In genomic region chr16:82220541-82220940, GRCh38 we compare ENCODE assay signal across 14 cellular contexts. TPM values are rescaled to one million over a fixed set of nuclear protein-coding genes. Genes with fewer than 3 reads are reported as not detected.
DNase-seq lines count a peak whose midpoint lies in the region; ATAC-seq, FAIRE-seq and TF ChIP-seq lines count a peak whose summit lies in the region.
"Had no signal": no experiment of that assay in that cellular context is flagged by ENCODE, and none has a peak within 500 bp of the region (broad histone marks: within the 10 kb centered on the region; RNA-seq: fewer than 3 reads in every experiment).

No MANE protein-coding gene starts in this region.

- H3K36me3 Mint-ChIP-seq in stimulated activated effector memory CD8-positive, alpha-beta T cell treated with anti-CD3 and anti-CD28 coated beads, Interleukin-12 subunit alpha, Interleukin-12 subunit beta, amount 100 ng/mL, for 72 hours = no peaks in the 10 kb centered on the region
- H3K36me3 Mint-ChIP-seq in activated naive CD8-positive, alpha-beta T cell treated with anti-CD3 and anti-CD28 coated beads, Interleukin-2, amount 50 U/mL, for 24 hours (ENCODE audit: low read depth) = no peaks in the 10 kb centered on the region

- POLR2A ChIA-PET in HEK293 (lab: Yijun Ruan, JAX) (no interaction called here), H1 (lab: Charles Lee; ENCODE audit: partially characterized antibody) (no interaction called here)

- no peak overlapping the region for H3K4me3 Mint-ChIP-seq in stimulated activated effector memory CD8-positive, alpha-beta T cell treated with anti-CD3 and anti-CD28 coated beads, Interleukin-12 subunit alpha, Interleukin-12 subunit beta, amount 100 ng/mL, for 72 hours
- H3K4me3 Mint-ChIP-seq in activated naive CD8-positive, alpha-beta T cell treated with anti-CD3 and anti-CD28 coated beads, Interleukin-2, amount 50 U/mL, for 24 hours = no peak overlapping the region
- H3K4me3 Mint-ChIP-seq: B cell; CD4-positive, alpha-beta T cell had no signal

- no peaks in the 10 kb centered on the region for H3K4me1 Mint-ChIP-seq in stimulated activated effector memory CD8-positive, alpha-beta T cell treated with anti-CD3 and anti-CD28 coated beads, Interleukin-12 subunit alpha, Interleukin-12 subunit beta, amount 100 ng/mL, for 72 hours
- H3K4me1 Mint-ChIP-seq in activated naive CD8-positive, alpha-beta T cell treated with anti-CD3 and anti-CD28 coated beads, Interleukin-2, amount 50 U/mL, for 24 hours = no peaks in the 10 kb centered on the region
- H3K4me1 Mint-ChIP-seq: B cell had no signal

- H3K79me1 ChIP-seq in H1 (ENCODE audit: low read depth, low read length) = no peaks in the 10 kb centered on the region

- H2BK120ac ChIP-seq in H1 (replicated peaks; ENCODE audit: low read depth, low read length) = no peak overlapping the region

- H2BK12ac ChIP-seq in H1 (ENCODE audit: low read depth, low read length) = 0 out of 2 replicates have a peak overlapping the region, but pooled peaks have one; percentile 11

- H3K27me3 ChIP-seq in H1 (replicated peaks in 1 of 4; ENCODE audit: control insufficient read depth in 3 of 4, extremely low read depth in 1 of 4, insufficient read depth in 3 of 4, low read length in 3 of 4) = no peaks in the 10 kb centered on the region

- H4K20me1 ChIP-seq in H1 (replicated peaks in 1 of 2; ENCODE audit: control insufficient read depth in 1 of 2, insufficient read depth in 2 of 2, low read length in 2 of 2) = peaks cover 0 to 7% of the 10 kb centered on the region in 2 experiments

- no peak overlapping the region for H2BK20ac ChIP-seq in H1 (ENCODE audit: low read length)

- H3K27me3 Mint-ChIP-seq in activated naive CD8-positive, alpha-beta T cell treated with anti-CD3 and anti-CD28 coated beads, Interleukin-2, amount 50 U/mL, for 24 hours = peaks cover 2% of the 10 kb centered on the region

- no peak for TF ChIP-seq RAD21 in H1 (IDR thresholded peaks at IDR 0.05 in 1 of 2, conservative IDR thresholded peaks at IDR 0.05 in 1 of 2; ENCODE audit: low read depth in 2 of 2, low read length in 2 of 2)

- 85% methylated on average over 4 of the region's 4 CpGs; no CpG with 5 or more reads in 1 of the 2 experiments for WGBS in H1 (ENCODE audit: extremely low coverage in 1 of 2, insufficient coverage in 1 of 2, insufficient read length in 1 of 2, insufficient replicate concordance in 2 of 2, low coverage in 1 of 2, low lambda C conversion rate in 2 of 2, missing lambda C conversion rate in 1 of 2), 2 experiments

- H3K36me3 ChIP-seq in HEK293 (ENCODE audit: control insufficient read depth in 2 of 2, insufficient read depth in 1 of 2, low read length in 2 of 2) (no peaks in the 10 kb centered on the region), H1 (ENCODE audit: control insufficient read depth in 2 of 4, insufficient read depth in 4 of 4, low read length in 3 of 4) (no peaks in the 10 kb centered on the region)

- no peaks in the 10 kb centered on the region for H3K79me2 ChIP-seq in H1 (ENCODE audit: control insufficient read depth in 1 of 2, insufficient read depth in 2 of 2, low read length in 2 of 2)

- H3K27ac Mint-ChIP-seq in stimulated activated effector memory CD8-positive, alpha-beta T cell treated with anti-CD3 and anti-CD28 coated beads, Interleukin-12 subunit alpha, Interleukin-12 subunit beta, amount 100 ng/mL, for 72 hours = no peak overlapping the region
- no peak overlapping the region for H3K27ac Mint-ChIP-seq in activated naive CD8-positive, alpha-beta T cell treated with anti-CD3 and anti-CD28 coated beads, Interleukin-2, amount 50 U/mL, for 24 hours
- H3K27ac Mint-ChIP-seq: B cell; CD4-positive, alpha-beta T cell had no signal

- H3K4me1 ChIP-seq in HEK293 (ENCODE audit: control insufficient read depth, insufficient read depth, low read length) (no peaks in the 10 kb centered on the region), H1 (replicated peaks in 1 of 4; ENCODE audit: control insufficient read depth in 3 of 4, insufficient read depth in 4 of 4, low read length in 3 of 4) (no peaks in the 10 kb centered on the region)

- FAIRE-seq in GM12891 (lab: Jason Lieb, UNC) (peak; percentile 77), H1 (lab: Jason Lieb, UNC) (no peak)

- H3K4me2 ChIP-seq in H1 (ENCODE audit: insufficient read depth in 1 of 2, low read depth in 2 of 2, low read length in 2 of 2) = no peak overlapping the region

- no peaks in the 10 kb centered on the region for H3K9me3 Mint-ChIP-seq in stimulated activated effector memory CD8-positive, alpha-beta T cell treated with anti-CD3 and anti-CD28 coated beads, Interleukin-12 subunit alpha, Interleukin-12 subunit beta, amount 100 ng/mL, for 72 hours
- H3K9me3 Mint-ChIP-seq in activated naive CD8-positive, alpha-beta T cell treated with anti-CD3 and anti-CD28 coated beads, Interleukin-2, amount 50 U/mL, for 24 hours = no peaks in the 10 kb centered on the region
- H3K9me3 Mint-ChIP-seq: CD4-positive, alpha-beta T cell had no signal

- peak overlapping the region; percentile 79; the same call in 1 of the 2 replicates for H2AK5ac ChIP-seq in H1 (ENCODE audit: low read depth, low read length)

- DNase-seq in GM12891 (ENCODE audit: insufficient read length, low spot score) (no peak), H1 (ENCODE audit: low read depth in 1 of 2, low spot score in 2 of 2) (no peak)
- no peak for DNase-seq in stimulated activated effector memory CD8-positive, alpha-beta T cell treated with anti-CD3 and anti-CD28 coated beads, Interleukin-12 subunit alpha, Interleukin-12 subunit beta, amount 100 ng/mL, for 72 hours (ENCODE audit: low spot score in 2 of 2)
- DNase-seq in stimulated activated naive CD4-positive, alpha-beta T cell treated with Interleukin-2 at 50 U/mL for 16 hours (lab: John Stamatoyannopoulos, UW) = no peak
- DNase-seq in activated naive CD8-positive, alpha-beta T cell treated with anti-CD3 and anti-CD28 coated beads, Interleukin-2, amount 50 U/mL, for 24 hours = no peak
- DNase-seq: ACHN; C1 segment of cervical spinal cord; Calu3; CD4-positive, alpha-beta T cell; DMS 273 treated with DMSO at 0.1 percent for 48 hours; HCEC 1CT had no signal

- H3K18ac ChIP-seq in H1 (ENCODE audit: extremely low read depth, low read length) = no peak overlapping the region

- no peak overlapping the region for H2AFZ ChIP-seq in H1 (ENCODE audit: low read length)

- H3K4me3 ChIP-seq in HEK293 (ENCODE audit: low read depth, low read length) (no peak overlapping the region), H1 (ENCODE audit: extremely low read depth in 1 of 4, insufficient read depth in 2 of 4, low read depth in 3 of 4, low read length in 4 of 4) (no peak overlapping the region)

- TF ChIP-seq POLR2A in GM12891 (IDR thresholded peaks at IDR 0.05; ENCODE audit: low read depth, low read length) = no peak
- no peak for TF ChIP-seq POLR2A in H1 (IDR thresholded peaks at IDR 0.05; ENCODE audit: control extremely low read depth in 1 of 2, low read depth in 2 of 2, low read length in 2 of 2)

- no peak for TF ChIP-seq CTCF in HEK293 (tag by site-specific recombination; IDR thresholded peaks at IDR 0.05)
- no peak for TF ChIP-seq CTCF in H1 (IDR thresholded peaks at IDR 0.05; ENCODE audit: control extremely low read depth in 1 of 3, insufficient read depth in 1 of 3, low read depth in 1 of 3, low read length in 3 of 3)

- 0 out of 2 replicates have a peak overlapping the region, but pooled peaks have one; percentile 51 for H4K8ac ChIP-seq in H1 (ENCODE audit: extremely low read depth, insufficient read depth, low read length)

- no peak overlapping the region for H4K5ac ChIP-seq in H1 (ENCODE audit: insufficient read length, low read depth, low read length)

- ATAC-seq in stimulated activated effector memory CD8-positive, alpha-beta T cell treated with anti-CD3 and anti-CD28 coated beads, Interleukin-12 subunit alpha, Interleukin-12 subunit beta, amount 100 ng/mL, for 72 hours = peak; percentile 11
- ATAC-seq in GM21786 (IDR thresholded peaks at IDR 0.05; ENCODE audit: unreplicated experiment) = no peak
- no peak for ATAC-seq in activated naive CD8-positive, alpha-beta T cell treated with anti-CD3 and anti-CD28 coated beads, Interleukin-2, amount 50 U/mL, for 24 hours

- H3K4ac ChIP-seq in H1 (replicated peaks; ENCODE audit: insufficient read length, low read depth, low read length) = peak overlapping the region; percentile 85

- peak overlapping the region; percentile 99 for H3K56ac ChIP-seq in H1 (replicated peaks; ENCODE audit: insufficient read length, low read depth, low read length)

- peak overlapping the region; percentile 88 for H3K14ac ChIP-seq in H1 (ENCODE audit: insufficient read length)

- TF ChIP-seq EP300 in H1 (IDR thresholded peaks at IDR 0.05; ENCODE audit: borderline replicate concordance in 1 of 2, low read depth in 2 of 2, low read length in 2 of 2) = no peak

- peaks cover 8% of the 10 kb centered on the region; the same call in 1 of the 2 replicates for H3K23me2 ChIP-seq in H1 (ENCODE audit: low read depth, low read length)

- no peaks in the 10 kb centered on the region for H3K9me3 ChIP-seq in HEK293 (ENCODE audit: control insufficient read depth, insufficient read depth, low read depth, low read length)
- H3K9me3 ChIP-seq in H1 (ENCODE audit: insufficient read depth in 2 of 2, low read depth in 1 of 2, low read length in 1 of 2) = no peaks in the 10 kb centered on the region

- H4K91ac ChIP-seq in H1 (replicated peaks; ENCODE audit: insufficient read length, low read length) = peak overlapping the region; percentile 89

- H3K27ac ChIP-seq in HEK293 (ENCODE audit: extremely low read depth, low read depth, low read length) (no peak overlapping the region), H1 (ENCODE audit: low read depth, low read length) (no peak overlapping the region)

- H3K9ac ChIP-seq in H1 (replicated peaks in 1 of 4; ENCODE audit: extremely low read depth in 1 of 4, low read depth in 3 of 4, low read length in 3 of 4) = peak overlapping the region in 1 of 4 experiments; percentile 38; a peak in 1 of 7 replicates

- H3K23ac ChIP-seq in H1 (ENCODE audit: insufficient read length) = no peak overlapping the region

- CTCF ChIA-PET in HEK293 (lab: Yijun Ruan, JAX) = no interaction called here
- CTCF ChIA-PET in H1 (lab: Charles Lee; ENCODE audit: partially characterized antibody) = no interaction called here

- H2BK15ac ChIP-seq in H1 (ENCODE audit: low read length) = peak overlapping the region; percentile 25; the same call in 1 of the 2 replicates

- H2BK5ac ChIP-seq in H1 (ENCODE audit: low read depth, low read length) = peak overlapping the region; percentile 38

TF ChIP-seq in H1, 55 proteins besides CTCF, POLR2A, EP300 and RAD21 (continues in another document):
- no peak for TF ChIP-seq EGR1 (IDR thresholded peaks at IDR 0.05; ENCODE audit: borderline replicate concordance, low read depth, low read length)

RNA-seq across cellular contexts. Expression of gene MPHOSPH6, which starts 50.5 kb away (rescaled TPM):
- polyA plus RNA-seq in GM12891 (2012; ENCODE audit: low read depth, missing spikeins) = 14.6 TPM
- total RNA-seq in H1 (2021; fragmentation: NEBNext Ultra II Directional; extraction: Animal tissue kit (Norgen Biotek cat#: 25700)) = 32.9 and 35.2 TPM in 2 replicates
- 8.2 and 19.7 TPM in 2 replicates for polyA plus RNA-seq in H1 (2011; rRNA removed)
- 20.6 TPM for polyA plus RNA-seq in H1 (2011; cell fraction: cytosol; rRNA removed)
- 2.9 TPM for polyA plus RNA-seq in H1 (2011; cell fraction: nucleus; rRNA removed)
- 21.1 to 43.5 TPM (median 23.0 TPM) in 4 replicates for polyA plus RNA-seq in H1 (2012, experiment 1 of 2)
- 8.8 TPM for polyA plus RNA-seq in H1 (2012, experiment 2 of 2)
- 36.3 TPM for polyA plus RNA-seq in H1 (2013, experiment 1 of 2)
- polyA plus RNA-seq in H1 (2013, experiment 2 of 2) = 35.2 TPM
- polyA minus RNA-seq in H1 (2011; rRNA and poly(A)+ RNA removed) = 3.1 and 3.7 TPM in 2 replicates
- 5.6 TPM for polyA minus RNA-seq in H1 (2011; cell fraction: cytosol; rRNA and poly(A)+ RNA removed)
- 12.8 TPM for polyA minus RNA-seq in H1 (2011; cell fraction: nucleus; rRNA and poly(A)+ RNA removed)
